In genomic region chr5:155700333-155700732, GRCh38 we compare ENCODE assay signal across 13 cellular contexts.
DNase-seq lines count a peak whose midpoint lies in the region; ATAC-seq and TF ChIP-seq lines count a peak whose summit lies in the region.
"Had no signal": no experiment of that assay in that cellular context is flagged by ENCODE, and none has a peak within 500 bp of the region (broad histone marks: within the 10 kb centered on the region; RNA-seq: fewer than 3 reads in every experiment).

No MANE protein-coding gene starts in this region.

- H3K36me3 Mint-ChIP-seq in H9 (ENCODE audit: insufficient read depth in 1 of 3, low read depth in 3 of 3) (no peaks in the 10 kb centered on the region), HFFc6 (ENCODE audit: low read depth) (no peaks in the 10 kb centered on the region)
- H3K36me3 Mint-ChIP-seq: mesothelial cell of epicardium had no signal

- DNase-seq in DND-41 (no peak), H9 (peak; percentile 37), amniotic stem cell (lab: John Stamatoyannopoulos, UW) (peak; percentile 2), mesendoderm (peak; percentile 69), AML-193 (lab: John Stamatoyannopoulos, UW) (no peak), HFFc6 (no peak)
- DNase-seq: activated effector memory CD4-positive, alpha-beta T cell treated with Interleukin-2 at 50 U/mL for 16 hours; foreskin keratinocyte; HCEC 1CT had no signal

- H4K8ac ChIP-seq in H9 (replicated peaks; ENCODE audit: insufficient read length, low read depth, low read length) (no peak overlapping the region), mesendoderm (ENCODE audit: low read depth, low read length) (no peak overlapping the region)

- no peak overlapping the region for H3K56ac ChIP-seq in H9 (ENCODE audit: insufficient read length, low read depth, low read length)
- H3K56ac ChIP-seq in mesendoderm (ENCODE audit: low read length) = no peak overlapping the region

- H3K18ac ChIP-seq in H9 (ENCODE audit: insufficient read length, low read depth, low read length) = no peak overlapping the region
- no peak overlapping the region for H3K18ac ChIP-seq in mesendoderm (ENCODE audit: low read length)

- H4K20me1 ChIP-seq in DND-41 (ENCODE audit: insufficient read depth, low read length) (no peaks in the 10 kb centered on the region), H9 (ENCODE audit: control insufficient read depth, insufficient read depth, insufficient read length) (no peaks in the 10 kb centered on the region)

- H3K4me3 ChIP-seq in DND-41 (ENCODE audit: low read depth in 1 of 2, low read length in 2 of 2) (no peak overlapping the region), mesendoderm (ENCODE audit: low read length) (no peak overlapping the region)
- H3K4me3 ChIP-seq: right atrium auricular region, tibial nerve had no signal

- no peak overlapping the region for H2BK12ac ChIP-seq in H9 (ENCODE audit: insufficient read length, low read depth, low read length)

- H3K9ac ChIP-seq in DND-41 (ENCODE audit: low read depth, low read length) = no peak overlapping the region
- H3K9ac ChIP-seq in H9 (ENCODE audit: extremely low read depth, insufficient read length, low read length) = no peak overlapping the region
- H3K9ac ChIP-seq in mesendoderm (ENCODE audit: low read length) = no peak overlapping the region

- H2BK15ac ChIP-seq in H9 (ENCODE audit: low read depth, low read length) (no peak overlapping the region), mesendoderm (replicated peaks; ENCODE audit: low read depth) (no peak overlapping the region)

- H3K79me2 ChIP-seq in DND-41 (ENCODE audit: insufficient read depth, low read length) (no peaks in the 10 kb centered on the region), H9 (ENCODE audit: insufficient read depth, low read length) (no peaks in the 10 kb centered on the region), mesendoderm (ENCODE audit: control insufficient read depth, insufficient read depth, low read length) (no peaks in the 10 kb centered on the region)

- H3K23ac ChIP-seq in H9 (ENCODE audit: insufficient read length, low read depth, low read length) (no peak overlapping the region), mesendoderm (ENCODE audit: low read length) (no peak overlapping the region)

- H3K36me3 ChIP-seq in DND-41 (ENCODE audit: insufficient read depth, low read length) (no peaks in the 10 kb centered on the region), mesendoderm (ENCODE audit: control insufficient read depth, insufficient read depth, low read length) (no peaks in the 10 kb centered on the region)
- H3K36me3 ChIP-seq: right atrium auricular region, tibial nerve had no signal

- H2BK120ac ChIP-seq in H9 (ENCODE audit: low read depth, low read length, poor library complexity, severe bottlenecking) = no peak overlapping the region
- no peak overlapping the region for H2BK120ac ChIP-seq in mesendoderm (ENCODE audit: low read depth, low read length)

- H4K5ac ChIP-seq in H9 (ENCODE audit: insufficient read length, low read depth, low read length) = no peak overlapping the region
- H4K5ac ChIP-seq in mesendoderm (ENCODE audit: low read length) = no peak overlapping the region

- H3K9me3 Mint-ChIP-seq in H9 (no peaks in the 10 kb centered on the region), HFFc6 (peaks cover 26% of the 10 kb centered on the region)
- H3K9me3 Mint-ChIP-seq: mesothelial cell of epicardium had no signal

- no peak overlapping the region for H3K4me3 Mint-ChIP-seq in H9
- H3K4me3 Mint-ChIP-seq in HFFc6 = no peak overlapping the region
- H3K4me3 Mint-ChIP-seq: mesothelial cell of epicardium had no signal

- H3K4me1 Mint-ChIP-seq in H9 (no peaks in the 10 kb centered on the region), HFFc6 (ENCODE audit: low read depth) (no peaks in the 10 kb centered on the region)
- H3K4me1 Mint-ChIP-seq: mesothelial cell of epicardium had no signal

- H3K4ac ChIP-seq in H9 (ENCODE audit: low read depth, low read length) (no peak overlapping the region), mesendoderm (ENCODE audit: low read depth, low read length) (no peak overlapping the region)

- H2AK5ac ChIP-seq in H9 (ENCODE audit: insufficient read length, low read length) = no peak overlapping the region
- H2AK5ac ChIP-seq in mesendoderm (ENCODE audit: low read length) = no peak overlapping the region

- H3K79me1 ChIP-seq in H9 (ENCODE audit: insufficient read depth, low read depth, low read length, poor library complexity, severe bottlenecking) (no peaks in the 10 kb centered on the region), mesendoderm (ENCODE audit: low read length) (no peaks in the 10 kb centered on the region)

- no peaks in the 10 kb centered on the region for H3K23me2 ChIP-seq in H9 (ENCODE audit: insufficient read length, low read depth, low read length, poor library complexity, severe bottlenecking)

- H3K9me3 ChIP-seq in DND-41 (ENCODE audit: insufficient read depth, low read length, severe bottlenecking) (no peaks in the 10 kb centered on the region), H9 (ENCODE audit: control insufficient read depth, low read depth, low read length) (no peaks in the 10 kb centered on the region)

- no peak overlapping the region for H2BK5ac ChIP-seq in H9 (ENCODE audit: insufficient read length, low read length)
- H2BK5ac ChIP-seq in mesendoderm (ENCODE audit: low read length) = no peak overlapping the region

- no peak overlapping the region for H4K91ac ChIP-seq in H9 (ENCODE audit: insufficient read length, low read depth, low read length)

- no peak overlapping the region for H3K14ac ChIP-seq in H9 (ENCODE audit: insufficient read depth, low read length)

- no peaks in the 10 kb centered on the region for H3K27me3 ChIP-seq in DND-41 (ENCODE audit: insufficient read depth, low read length, poor library complexity)
- H3K27me3 ChIP-seq in H9 (ENCODE audit: insufficient read depth, low read length) = no peaks in the 10 kb centered on the region
- no peaks in the 10 kb centered on the region for H3K27me3 ChIP-seq in mesendoderm (ENCODE audit: insufficient read depth, low read length, poor library complexity)
- H3K27me3 ChIP-seq: foreskin keratinocyte, right atrium auricular region, tibial nerve had no signal

- H3K27ac Mint-ChIP-seq in H9 (no peak overlapping the region), HFFc6 (no peak overlapping the region)
- H3K27ac Mint-ChIP-seq: mesothelial cell of epicardium had no signal

- H3K27me3 Mint-ChIP-seq in H9 (ENCODE audit: low read depth) (no peaks in the 10 kb centered on the region; the same call in 1 of the 2 replicates), HFFc6 (ENCODE audit: insufficient read depth) (no peaks in the 10 kb centered on the region)

- H2BK20ac ChIP-seq in H9 (ENCODE audit: low read depth, low read length, poor library complexity, severe bottlenecking) = no peak overlapping the region

- no peak for ATAC-seq in DND-41 (ENCODE audit: insufficient read depth, low read depth)
- ATAC-seq in HG02759 (IDR thresholded peaks at IDR 0.05; ENCODE audit: unreplicated experiment) = no peak
- ATAC-seq: foreskin keratinocyte had no signal

- no peak overlapping the region for H2AFZ ChIP-seq in DND-41 (ENCODE audit: low read depth, low read length)
- H2AFZ ChIP-seq in H9 (ENCODE audit: low read length) = no peak overlapping the region

- H3K4me1 ChIP-seq in DND-41 (ENCODE audit: insufficient read depth, low read length) = no peaks in the 10 kb centered on the region
- H3K4me1 ChIP-seq in H9 (ENCODE audit: insufficient read depth, low read length) = no peaks in the 10 kb centered on the region
- no peaks in the 10 kb centered on the region for H3K4me1 ChIP-seq in mesendoderm (ENCODE audit: control insufficient read depth, low read depth, low read length)
- H3K4me1 ChIP-seq: foreskin keratinocyte, right atrium auricular region, tibial nerve had no signal

- H3K4me2 ChIP-seq in DND-41 (ENCODE audit: insufficient read depth, low read length) (no peak overlapping the region), H9 (ENCODE audit: insufficient read depth, insufficient read length, low read length) (no peak overlapping the region), mesendoderm (ENCODE audit: low read length) (no peak overlapping the region)

- H3T11ph ChIP-seq in H9 (ENCODE audit: low read length) = no peak overlapping the region

- TF ChIP-seq CTCF in DND-41 (IDR thresholded peaks at IDR 0.05; ENCODE audit: borderline replicate concordance, extremely low read depth, low read length, poor library complexity, severe bottlenecking) = peak; percentile 46
- peak; percentile 65 for TF ChIP-seq CTCF in H9 (conservative IDR thresholded peaks at IDR 0.05)
- no peak for TF ChIP-seq CTCF in HFFc6 (IDR thresholded peaks at IDR 0.05)

- H3K27ac ChIP-seq in DND-41 (ENCODE audit: low read length) = no peak overlapping the region
- H3K27ac ChIP-seq in H9 (ENCODE audit: insufficient read length, low read depth, low read length) = no peak overlapping the region
- H3K27ac ChIP-seq in mesendoderm (ENCODE audit: low read depth, low read length) = no peak overlapping the region
- H3K27ac ChIP-seq: foreskin keratinocyte, right atrium auricular region, tibial nerve had no signal

- no CpG with 5 or more reads among the region's 3 CpGs for WGBS in H9 (ENCODE audit: extremely low coverage, insufficient read length, low lambda C conversion rate)
- WGBS in mesendoderm (ENCODE audit: extremely low coverage, insufficient coverage, low lambda C conversion rate) = no CpG with 5 or more reads among the region's 3 CpGs

Comparison
In these comparisons a context has a peak if more than half of its experiments do, and no peak if none do; other contexts are left out.
1. DNase-seq: peak in H9 (single experiment), amniotic stem cell (single experiment) and mesendoderm (single experiment); none in DND-41 (single experiment), AML-193 (0 of 2) and HFFc6 (single experiment).